ENCODE assay signal across 3 cellular contexts in the genomic region with DNA sequence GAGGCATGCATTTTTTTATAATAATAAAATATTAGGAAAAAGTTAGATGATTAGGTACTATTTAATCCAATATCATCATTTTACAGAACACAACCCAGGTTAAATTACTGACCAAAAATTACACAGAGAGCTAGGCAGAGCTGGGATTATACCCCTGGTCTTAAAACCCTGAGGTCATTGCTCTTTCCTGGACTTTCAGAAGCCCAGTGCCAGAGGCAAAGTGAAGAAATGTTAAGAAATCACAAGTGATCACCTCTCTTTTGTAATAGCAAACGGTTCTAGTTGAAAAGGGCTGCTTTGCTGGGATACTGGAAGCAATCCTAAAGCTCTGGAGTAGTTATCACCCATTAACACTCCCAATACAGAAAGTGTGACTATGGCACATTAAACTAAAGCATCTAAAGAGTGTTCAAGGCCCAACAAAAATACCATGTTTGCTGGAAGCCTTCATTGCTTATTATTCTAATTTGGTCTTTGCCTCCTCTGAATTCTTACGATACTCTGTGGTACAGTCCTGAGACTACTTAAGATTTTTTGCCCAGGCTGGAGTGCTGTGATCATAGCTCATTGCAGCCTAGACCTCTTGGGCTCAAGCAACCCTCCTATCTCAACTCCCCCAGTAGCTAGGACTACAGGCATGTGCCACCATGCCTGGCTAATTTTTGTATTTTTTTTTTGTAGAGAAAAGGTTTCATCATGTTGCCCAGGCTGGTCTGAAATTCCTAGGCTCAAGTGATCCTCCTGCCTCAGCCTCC.
TF ChIP-seq lines count a peak whose summit lies in the region.

No MANE protein-coding gene starts in this region.

TF ChIP-seq in liver, 16 proteins besides CTCF, POLR2A, EP300 and RAD21:
- TF ChIP-seq RXRA (IDR thresholded peaks at IDR 0.05): peak; percentile 28 to 90
- TF ChIP-seq HNF4A (conservative IDR thresholded peaks at IDR 0.05): peak in 1 of 2 donors; percentile 61
- TF ChIP-seq GABPA (IDR thresholded peaks at IDR 0.05 in 1 of 2, conservative IDR thresholded peaks at IDR 0.05 in 1 of 2): no peak
- TF ChIP-seq, protein P1, sequence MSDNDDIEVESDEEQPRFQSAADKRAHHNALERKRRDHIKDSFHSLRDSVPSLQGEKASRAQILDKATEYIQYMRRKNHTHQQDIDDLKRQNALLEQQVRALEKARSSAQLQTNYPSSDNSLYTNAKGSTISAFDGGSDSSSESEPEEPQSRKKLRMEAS (IDR thresholded peaks at IDR 0.05): no peak
TF ChIP-seq in liver: peak in this region for 2.

TF ChIP-seq in HepG2, 621 proteins besides CTCF, POLR2A, EP300 and RAD21:
- TF ChIP-seq ISX (CRISPR knock-in tag; conservative IDR thresholded peaks at IDR 0.05) (no peak), KDM2A (CRISPR knock-in tag; IDR thresholded peaks at IDR 0.05; ENCODE audit: borderline replicate concordance, low read depth) (no peak), JDP2 (CRISPR knock-in tag; IDR thresholded peaks at IDR 0.05; ENCODE audit: borderline replicate concordance) (no peak), ZNF879 (CRISPR knock-in tag; IDR thresholded peaks at IDR 0.05) (no peak), PHF20 (CRISPR knock-in tag; IDR thresholded peaks at IDR 0.05) (no peak), HOXA9 (CRISPR knock-in tag; IDR thresholded peaks at IDR 0.05; ENCODE audit: borderline replicate concordance) (no peak), GATAD1 (CRISPR knock-in tag; IDR thresholded peaks at IDR 0.05) (no peak), ZNF253 (CRISPR knock-in tag; IDR thresholded peaks at IDR 0.05; ENCODE audit: borderline replicate concordance) (no peak)
- TF ChIP-seq, protein P2, sequence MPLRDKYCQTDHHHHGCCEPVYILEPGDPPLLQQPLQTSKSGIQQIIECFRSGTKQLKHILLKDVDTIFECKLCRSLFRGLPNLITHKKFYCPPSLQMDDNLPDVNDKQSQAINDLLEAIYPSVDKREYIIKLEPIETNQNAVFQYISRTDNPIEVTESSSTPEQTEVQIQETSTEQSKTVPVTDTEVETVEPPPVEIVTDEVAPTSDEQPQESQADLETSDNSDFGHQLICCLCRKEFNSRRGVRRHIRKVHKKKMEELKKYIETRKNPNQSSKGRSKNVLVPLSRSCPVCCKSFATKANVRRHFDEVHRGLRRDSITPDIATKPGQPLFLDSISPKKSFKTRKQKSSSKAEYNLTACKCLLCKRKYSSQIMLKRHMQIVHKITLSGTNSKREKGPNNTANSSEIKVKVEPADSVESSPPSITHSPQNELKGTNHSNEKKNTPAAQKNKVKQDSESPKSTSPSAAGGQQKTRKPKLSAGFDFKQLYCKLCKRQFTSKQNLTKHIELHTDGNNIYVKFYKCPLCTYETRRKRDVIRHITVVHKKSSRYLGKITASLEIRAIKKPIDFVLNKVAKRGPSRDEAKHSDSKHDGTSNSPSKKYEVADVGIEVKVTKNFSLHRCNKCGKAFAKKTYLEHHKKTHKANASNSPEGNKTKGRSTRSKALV (CRISPR knock-in tag; IDR thresholded peaks at IDR 0.05): no peak
- TF ChIP-seq, protein P3, sequence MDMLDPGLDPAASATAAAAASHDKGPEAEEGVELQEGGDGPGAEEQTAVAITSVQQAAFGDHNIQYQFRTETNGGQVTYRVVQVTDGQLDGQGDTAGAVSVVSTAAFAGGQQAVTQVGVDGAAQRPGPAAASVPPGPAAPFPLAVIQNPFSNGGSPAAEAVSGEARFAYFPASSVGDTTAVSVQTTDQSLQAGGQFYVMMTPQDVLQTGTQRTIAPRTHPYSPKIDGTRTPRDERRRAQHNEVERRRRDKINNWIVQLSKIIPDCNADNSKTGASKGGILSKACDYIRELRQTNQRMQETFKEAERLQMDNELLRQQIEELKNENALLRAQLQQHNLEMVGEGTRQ (IDR thresholded peaks at IDR 0.05; ENCODE audit: low read depth, low read length): no peak
- TF ChIP-seq, protein P3 (CRISPR knock-in tag; IDR thresholded peaks at IDR 0.05; ENCODE audit: borderline replicate concordance): no peak
- TF ChIP-seq, protein P4, sequence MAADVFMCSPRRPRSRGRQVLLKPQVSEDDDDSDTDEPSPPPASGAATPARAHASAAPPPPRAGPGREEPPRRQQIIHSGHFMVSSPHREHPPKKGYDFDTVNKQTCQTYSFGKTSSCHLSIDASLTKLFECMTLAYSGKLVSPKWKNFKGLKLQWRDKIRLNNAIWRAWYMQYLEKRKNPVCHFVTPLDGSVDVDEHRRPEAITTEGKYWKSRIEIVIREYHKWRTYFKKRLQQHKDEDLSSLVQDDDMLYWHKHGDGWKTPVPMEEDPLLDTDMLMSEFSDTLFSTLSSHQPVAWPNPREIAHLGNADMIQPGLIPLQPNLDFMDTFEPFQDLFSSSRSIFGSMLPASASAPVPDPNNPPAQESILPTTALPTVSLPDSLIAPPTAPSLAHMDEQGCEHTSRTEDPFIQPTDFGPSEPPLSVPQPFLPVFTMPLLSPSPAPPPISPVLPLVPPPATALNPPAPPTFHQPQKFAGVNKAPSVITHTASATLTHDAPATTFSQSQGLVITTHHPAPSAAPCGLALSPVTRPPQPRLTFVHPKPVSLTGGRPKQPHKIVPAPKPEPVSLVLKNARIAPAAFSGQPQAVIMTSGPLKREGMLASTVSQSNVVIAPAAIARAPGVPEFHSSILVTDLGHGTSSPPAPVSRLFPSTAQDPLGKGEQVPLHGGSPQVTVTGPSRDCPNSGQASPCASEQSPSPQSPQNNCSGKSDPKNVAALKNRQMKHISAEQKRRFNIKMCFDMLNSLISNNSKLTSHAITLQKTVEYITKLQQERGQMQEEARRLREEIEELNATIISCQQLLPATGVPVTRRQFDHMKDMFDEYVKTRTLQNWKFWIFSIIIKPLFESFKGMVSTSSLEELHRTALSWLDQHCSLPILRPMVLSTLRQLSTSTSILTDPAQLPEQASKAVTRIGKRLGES (CRISPR knock-in tag; IDR thresholded peaks at IDR 0.05; ENCODE audit: borderline replicate concordance): no peak

TF ChIP-seq in GM23338, 12 proteins besides CTCF, POLR2A, EP300 and RAD21:
- no peak for TF ChIP-seq NANOG (IDR thresholded peaks at IDR 0.05; ENCODE audit: borderline replicate concordance)
- no peak for TF ChIP-seq EZH2phosphoT487 (IDR thresholded peaks at IDR 0.05; ENCODE audit: unreplicated experiment)
- no peak for TF ChIP-seq JUNB (IDR thresholded peaks at IDR 0.05; ENCODE audit: unreplicated experiment)
- TF ChIP-seq STAT1 (IDR thresholded peaks at IDR 0.05; ENCODE audit: unreplicated experiment): no peak
- no peak for TF ChIP-seq EZH2 (IDR thresholded peaks at IDR 0.05; ENCODE audit: low read depth, unreplicated experiment)
- TF ChIP-seq ZNF114 (CRISPR knock-in tag; IDR thresholded peaks at IDR 0.05): no peak
